ENCODE assay signal across 8 cellular contexts in the genomic region with DNA sequence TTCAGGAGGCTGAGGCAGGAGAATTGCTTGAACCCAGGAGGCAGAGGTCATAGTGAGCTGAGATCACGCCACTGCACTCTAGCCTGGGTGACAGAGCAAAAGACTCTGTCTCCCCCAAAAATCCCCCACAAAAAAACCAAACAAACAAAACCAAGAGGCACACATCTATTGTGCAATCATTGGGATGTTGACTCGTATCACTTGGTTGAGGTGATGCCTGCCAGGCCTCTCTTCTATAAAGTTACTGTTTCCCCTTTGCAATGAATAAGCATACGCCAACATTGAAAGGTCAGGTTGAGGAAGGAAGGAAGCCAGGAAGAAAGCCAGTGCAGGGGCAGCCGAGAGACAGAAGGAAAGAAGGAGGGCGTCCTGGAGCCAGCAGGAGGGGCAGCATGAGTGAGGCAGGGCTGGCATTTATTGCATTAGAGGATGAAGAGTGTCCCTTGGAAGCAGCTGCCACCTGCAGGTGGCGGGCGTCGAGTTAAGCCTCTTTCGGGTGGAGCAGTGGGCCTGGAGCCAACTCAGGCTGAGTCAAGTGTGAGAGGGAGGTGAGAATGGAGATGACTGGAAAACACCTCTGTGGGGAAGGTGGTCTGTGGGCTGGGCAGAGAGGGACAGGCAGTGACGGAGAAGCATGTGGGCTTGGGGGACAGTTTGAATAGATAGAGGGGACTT. TPM values are rescaled to one million over a fixed set of nuclear protein-coding genes. Genes with fewer than 3 reads are reported as not detected.
DNase-seq lines count a peak whose midpoint lies in the region; ATAC-seq and TF ChIP-seq lines count a peak whose summit lies in the region.

No MANE protein-coding gene starts in this region.

- peak overlapping the region; percentile 21 for H3K27ac Mint-ChIP-seq in T-helper 1 cell treated with Interleukin-12 subunit alpha and Interleukin-12 subunit beta and Interleukin-4 antibody, amounts not matched to agents 30 μg/mL and 1 μg/mL, for 36 hours
- H3K27ac Mint-ChIP-seq in glutamatergic neuron (ENCODE audit: unreplicated experiment) = no peak overlapping the region

- ATAC-seq in GM19351 (IDR thresholded peaks at IDR 0.05; ENCODE audit: unreplicated experiment) = no peak

- peaks cover 4% of the 10 kb centered on the region for H3K4me1 Mint-ChIP-seq in T-helper 1 cell treated with Interleukin-12 subunit alpha and Interleukin-12 subunit beta and Interleukin-4 antibody, amounts not matched to agents 30 μg/mL and 1 μg/mL, for 36 hours (ENCODE audit: low read depth)
- H3K4me1 Mint-ChIP-seq in glutamatergic neuron (ENCODE audit: low read depth, unreplicated experiment) = peaks cover 10% of the 10 kb centered on the region

- H3K4me3 Mint-ChIP-seq in T-helper 1 cell treated with Interleukin-12 subunit alpha and Interleukin-12 subunit beta and Interleukin-4 antibody, amounts not matched to agents 30 μg/mL and 1 μg/mL, for 36 hours = no peak overlapping the region
- H3K4me3 Mint-ChIP-seq in glutamatergic neuron (ENCODE audit: unreplicated experiment) = no peak overlapping the region

- no peaks in the 10 kb centered on the region for H3K27me3 Mint-ChIP-seq in T-helper 1 cell treated with Interleukin-12 subunit alpha and Interleukin-12 subunit beta and Interleukin-4 antibody, amounts not matched to agents 30 μg/mL and 1 μg/mL, for 36 hours (ENCODE audit: low read depth)
- H3K27me3 Mint-ChIP-seq in glutamatergic neuron (ENCODE audit: unreplicated experiment) = peaks cover 4% of the 10 kb centered on the region

- no peak for TF ChIP-seq CTCF in glutamatergic neuron (IDR thresholded peaks at IDR 0.05; ENCODE audit: partially characterized antibody, unreplicated experiment)

- no peaks in the 10 kb centered on the region for H3K36me3 Mint-ChIP-seq in T-helper 1 cell treated with Interleukin-12 subunit alpha and Interleukin-12 subunit beta and Interleukin-4 antibody, amounts not matched to agents 30 μg/mL and 1 μg/mL, for 36 hours (ENCODE audit: low read depth)
- H3K36me3 Mint-ChIP-seq in glutamatergic neuron (ENCODE audit: unreplicated experiment) = no peaks in the 10 kb centered on the region

- H3K9me3 Mint-ChIP-seq in T-helper 1 cell treated with Interleukin-12 subunit alpha and Interleukin-12 subunit beta and Interleukin-4 antibody, amounts not matched to agents 30 μg/mL and 1 μg/mL, for 36 hours = no peaks in the 10 kb centered on the region
- peaks cover 1% of the 10 kb centered on the region for H3K9me3 Mint-ChIP-seq in glutamatergic neuron (ENCODE audit: unreplicated experiment)

- DNase-seq in T-helper 1 cell (no peak), NCI-H128 (lab: John Stamatoyannopoulos, UW; ENCODE audit: unreplicated experiment) (peak; percentile 15), UCSD-AML1 (lab: John Stamatoyannopoulos, UW; ENCODE audit: unreplicated experiment) (peak; percentile 66), glutamatergic neuron (peak; percentile 13), T1000 (lab: John Stamatoyannopoulos, UW) (no peak)
- DNase-seq in stimulated activated CD4-positive, alpha-beta T cell treated with anti-CD3 and anti-CD28 coated beads, Interleukin-15, amount 100 ng/mL, for 48 hours (ENCODE audit: low read depth in 2 of 2) = peak; percentile 33 to 48

RNA-seq across cellular contexts. Expression of a gene that starts 8.3 kb away (rescaled TPM):
- 1.1 TPM for total RNA-seq in glutamatergic neuron (ENCODE audit: unreplicated experiment)

Comparison
In these comparisons a context has a peak if more than half of its experiments do, and no peak if none do; other contexts are left out.
1. DNase-seq: peak in NCI-H128 (single experiment), UCSD-AML1 (single experiment), glutamatergic neuron (single experiment) and stimulated activated CD4-positive, alpha-beta T cell treated with anti-CD3 and anti-CD28 coated beads, Interleukin-15, amount 100 ng/mL, for 48 hours (2 of 2); none in T-helper 1 cell (0 of 5) and T1000 (single experiment).